Comparison of ENCODE assay signal across 11 cellular contexts in the genomic region with DNA sequence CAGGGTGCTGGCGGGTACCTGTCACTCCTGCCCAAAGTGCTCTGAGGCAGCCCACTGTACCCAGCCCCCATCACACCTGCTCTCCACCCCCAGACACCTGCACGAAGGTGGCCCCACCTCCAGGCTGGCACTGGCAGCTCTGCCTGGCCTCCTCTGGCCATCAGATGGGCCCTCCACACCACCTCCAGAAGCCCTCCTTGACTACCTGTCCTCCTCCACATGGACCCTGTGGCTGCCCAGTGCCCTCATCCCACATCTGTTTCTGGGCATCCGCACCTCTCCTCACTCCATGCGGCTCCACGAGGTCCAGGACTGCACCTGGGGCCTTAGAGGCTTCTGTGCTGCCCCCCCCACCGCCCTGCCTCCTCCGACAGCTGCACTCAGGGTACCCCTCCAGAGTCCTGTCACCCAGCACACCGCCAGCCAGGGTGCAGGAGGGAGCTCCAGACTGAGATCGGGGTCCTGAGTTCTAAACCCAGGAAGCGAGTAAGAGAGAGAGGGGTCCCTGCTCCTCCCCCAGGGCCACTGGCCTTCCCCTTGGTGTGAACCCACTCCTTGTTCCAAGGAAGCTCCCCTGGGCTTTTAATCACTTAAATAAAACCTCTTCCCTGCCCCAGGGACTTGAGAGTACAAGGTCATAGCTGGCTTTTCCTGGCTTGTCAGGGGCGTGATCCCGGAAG. TPM values are rescaled to one million over a fixed set of nuclear protein-coding genes. Genes with fewer than 3 reads are reported as not detected.
A peak's percentile ranks its signal among the peaks of the same experiment; 100 is the strongest.
DNase-seq lines count a peak whose midpoint lies in the region; FAIRE-seq and TF ChIP-seq lines count a peak whose summit lies in the region.
"Had no signal": no experiment of that assay in that cellular context is flagged by ENCODE, and none has a peak within 500 bp of the region (broad histone marks: within the 10 kb centered on the region; RNA-seq: fewer than 3 reads in every experiment).

No MANE protein-coding gene starts in this region.

- peaks cover 12% of the 10 kb centered on the region for H3K79me2 ChIP-seq in smooth muscle cell (ENCODE audit: low read depth)

- H3K27me3 ChIP-seq in HL-60 (ENCODE audit: insufficient read depth, poor library complexity, severe bottlenecking) (no peaks in the 10 kb centered on the region), smooth muscle cell (ENCODE audit: low read depth) (no peaks in the 10 kb centered on the region)

- H2AFZ ChIP-seq in smooth muscle cell (ENCODE audit: low read depth), result no peak overlapping the region

- H4K20me1 ChIP-seq in smooth muscle cell (ENCODE audit: low read depth), result peaks cover 14% of the 10 kb centered on the region

- H3K9ac ChIP-seq in smooth muscle cell (ENCODE audit: low read depth), result no peak overlapping the region

- in situ Hi-C loops in astrocyte of the cerebellum (cut with HindIII; ENCODE audit: low sequenced_read_pairs), result no loop called here

- DNase-seq in HL-60 (ENCODE audit: low read depth in 1 of 2, low spot score in 1 of 2) (no peak), astrocyte of the cerebellum (ENCODE audit: low read depth) (no peak), iris pigment epithelial cell (ENCODE audit: low read depth) (peak; percentile 33), smooth muscle cell (lab: John Stamatoyannopoulos, UW; ENCODE audit: unreplicated experiment) (no peak), GM10266 (ENCODE audit: extremely low spot score) (no peak), NCI-H2081 (lab: John Stamatoyannopoulos, UW) (no peak), medulla oblongata (ENCODE audit: extremely low spot score) (no peak), RCC 7860 (ENCODE audit: low spot score) (no peak)

- no peak for FAIRE-seq in RCC 7860 (lab: Jason Lieb, UNC)
- FAIRE-seq: endometrium, GM12878 had no signal

- peak overlapping the region; percentile 100 for H3K4me2 ChIP-seq in smooth muscle cell

- peak overlapping the region; percentile 92 for H3K4me3 ChIP-seq in HL-60 (replicated peaks; ENCODE audit: insufficient read depth, low read length)
- H3K4me3 ChIP-seq in astrocyte of the cerebellum (ENCODE audit: low read depth, low read length), result peak overlapping the region; percentile 86
- H3K4me3 ChIP-seq in smooth muscle cell, result peak overlapping the region; percentile 8

- TF ChIP-seq CTCF in HL-60 (IDR thresholded peaks at IDR 0.05; ENCODE audit: insufficient read depth, low read length) (no peak), astrocyte of the cerebellum (IDR thresholded peaks at IDR 0.05; ENCODE audit: low read depth, low read length, missing control alignments) (no peak), smooth muscle cell (IDR thresholded peaks at IDR 0.05; ENCODE audit: borderline replicate concordance, insufficient read depth, poor library complexity, severe bottlenecking) (no peak), GM10266 (IDR thresholded peaks at IDR 0.05; ENCODE audit: control insufficient read depth, insufficient read depth, low read depth, missing control alignments) (no peak)

- H3K27ac ChIP-seq in HL-60 (replicated peaks) (peak overlapping the region; percentile 79), smooth muscle cell (ENCODE audit: low read depth) (no peak overlapping the region)

- H3K4me1 ChIP-seq in smooth muscle cell (ENCODE audit: low read depth), result peaks cover 5% of the 10 kb centered on the region

- H3F3A ChIP-seq in smooth muscle cell (ENCODE audit: low read depth), result no peaks in the 10 kb centered on the region

- H3K9me3 ChIP-seq in smooth muscle cell (replicated peaks; ENCODE audit: low read depth), result no peaks in the 10 kb centered on the region

- H3K36me3 ChIP-seq in smooth muscle cell (ENCODE audit: low read depth), result no peaks in the 10 kb centered on the region

- whole genome bisulfite sequencing in smooth muscle cell (ENCODE audit: low lambda C conversion rate), result 95% methylated on average over 12 of the region's 12 CpGs

RNA-seq across cellular contexts. Expression of gene CTSD, which starts 1.7 kb away (rescaled TPM):
- 101 and 123 TPM in 2 replicates for total RNA-seq in smooth muscle cell
- polyA plus RNA-seq in smooth muscle cell, result 301 and 310 TPM in 2 replicates

RNA-seq across cellular contexts. Expression of gene IFITM10, which starts 11.6 kb away (rescaled TPM):
- 0.49 and 2.5 TPM in 2 replicates for total RNA-seq in smooth muscle cell
- polyA plus RNA-seq in smooth muscle cell, result 2.2 and 4.2 TPM in 2 replicates
- total RNA-seq: GM12878, SK-MEL-5 had no signal

Comparison
In these comparisons a context has a peak if more than half of its experiments do, and no peak if none do; other contexts are left out.
1. H3K4me3 ChIP-seq: peak in every context shown above with its lines; median percentile 92 in HL-60; 86 in astrocyte of the cerebellum; 8 in smooth muscle cell.